ENCODE assay signal across 2 cellular contexts in genomic region chr2:3913252-3913651, GRCh38.
A peak's percentile ranks its signal among the peaks of the same experiment; 100 is the strongest.
TF ChIP-seq lines count a peak whose summit lies in the region.

No MANE protein-coding gene starts in this region.

TF ChIP-seq in HepG2, 621 proteins besides CTCF, POLR2A, EP300 and RAD21:
- TF ChIP-seq ZNF740 (CRISPR knock-in tag; IDR thresholded peaks at IDR 0.05) (no peak), RFXAP (CRISPR knock-in tag; IDR thresholded peaks at IDR 0.05; ENCODE audit: borderline replicate concordance) (no peak), SNAPC4 (CRISPR knock-in tag; IDR thresholded peaks at IDR 0.05) (no peak), ETV6 (CRISPR knock-in tag; conservative IDR thresholded peaks at IDR 0.05) (no peak), ZNF749 (CRISPR knock-in tag; IDR thresholded peaks at IDR 0.05; ENCODE audit: borderline replicate concordance) (no peak), ISL2 (CRISPR knock-in tag; IDR thresholded peaks at IDR 0.05) (no peak), SSRP1 (CRISPR knock-in tag; IDR thresholded peaks at IDR 0.05) (no peak), CEBPZ (IDR thresholded peaks at IDR 0.05; ENCODE audit: low read length) (no peak), SP140L (CRISPR knock-in tag; IDR thresholded peaks at IDR 0.05; ENCODE audit: borderline replicate concordance) (no peak), AKAP8 (CRISPR knock-in tag; IDR thresholded peaks at IDR 0.05) (no peak), MEIS2 (CRISPR knock-in tag; IDR thresholded peaks at IDR 0.05) (no peak)

TF ChIP-seq in endothelial cell of umbilical vein, 7 proteins besides CTCF, POLR2A, EP300 and RAD21 (continued from another document):
- no peak for TF ChIP-seq MAX (IDR thresholded peaks at IDR 0.05; ENCODE audit: insufficient read depth, insufficient read length)
- TF ChIP-seq FOS (IDR thresholded peaks at IDR 0.05; ENCODE audit: borderline replicate concordance, insufficient read depth, low read length): peak; percentile 32
- TF ChIP-seq JUN (IDR thresholded peaks at IDR 0.05; ENCODE audit: borderline replicate concordance, insufficient read depth, insufficient read length, low read depth): no peak
- TF ChIP-seq POLR2AphosphoS5 (IDR thresholded peaks at IDR 0.05; ENCODE audit: insufficient read depth, low read depth, low read length): no peak
- peak; percentile 67 for TF ChIP-seq GATA2 (IDR thresholded peaks at IDR 0.05; ENCODE audit: insufficient read depth, insufficient read length, low read depth, low read length)
- TF ChIP-seq MYC (IDR thresholded peaks at IDR 0.05; ENCODE audit: low read depth, low read length): no peak
